Comparison of ENCODE assay signal across 7 cellular contexts in the genomic region with DNA sequence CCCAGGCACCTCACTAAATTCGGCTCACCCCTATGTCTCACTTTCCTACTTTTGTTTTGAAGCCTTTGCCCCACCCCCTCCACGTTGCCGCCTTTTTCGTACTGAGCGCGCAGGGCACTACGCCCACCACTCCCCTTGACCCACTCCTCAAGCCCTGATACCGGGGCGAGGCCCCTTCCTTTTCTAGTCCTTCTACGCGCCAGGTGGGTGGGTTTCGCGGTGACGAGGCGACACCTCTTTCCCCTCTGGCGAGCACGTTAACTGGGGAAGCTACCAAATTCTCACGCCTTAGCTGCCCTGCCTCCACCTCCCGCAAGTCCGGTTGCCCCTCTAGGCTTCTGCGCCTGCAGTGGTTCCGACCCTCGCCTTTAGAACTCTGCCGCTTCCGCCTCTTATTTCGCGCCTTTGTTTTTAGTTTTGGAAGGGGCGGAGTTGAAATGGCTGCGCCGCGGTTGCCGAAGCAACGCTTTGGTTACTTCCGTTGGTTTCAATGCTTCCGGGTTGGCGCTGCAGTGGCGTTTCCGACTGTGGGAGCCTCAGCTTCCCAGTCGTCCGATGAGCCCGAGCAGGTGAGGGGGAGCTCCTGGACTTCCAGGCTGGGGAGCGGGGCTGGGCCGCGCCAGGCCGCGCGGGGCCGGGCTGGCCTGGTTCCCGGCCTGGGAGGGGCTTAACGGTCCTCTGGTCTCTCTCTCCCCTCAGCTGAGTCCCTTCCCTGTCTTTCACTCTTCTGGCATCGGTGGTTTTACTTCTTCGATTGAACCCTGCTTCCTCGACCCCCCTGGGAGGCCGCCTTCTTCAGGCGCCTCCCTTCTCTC. TPM values are rescaled to one million over a fixed set of nuclear protein-coding genes. Genes with fewer than 3 reads are reported as not detected.
DNase-seq lines count a peak whose midpoint lies in the region; ATAC-seq and TF ChIP-seq lines count a peak whose summit lies in the region.

A gene with protein sequence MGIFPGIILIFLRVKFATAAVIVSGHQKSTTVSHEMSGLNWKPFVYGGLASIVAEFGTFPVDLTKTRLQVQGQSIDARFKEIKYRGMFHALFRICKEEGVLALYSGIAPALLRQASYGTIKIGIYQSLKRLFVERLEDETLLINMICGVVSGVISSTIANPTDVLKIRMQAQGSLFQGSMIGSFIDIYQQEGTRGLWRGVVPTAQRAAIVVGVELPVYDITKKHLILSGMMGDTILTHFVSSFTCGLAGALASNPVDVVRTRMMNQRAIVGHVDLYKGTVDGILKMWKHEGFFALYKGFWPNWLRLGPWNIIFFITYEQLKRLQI (plus strand): TSS at position 512 of the 815 bp plus-strand sequence. CDS start 360 bp downstream, outside the sequence.

- H3K4me3 ChIP-seq in sigmoid colon, result peak within 1 kb of the TSS; percentile 34 to 74 (median 62)

- intact Hi-C loops in sigmoid colon (cut with DNase I), result loop anchor here (5.0 kb wide), 1 partner anchor 72 kb away; a partner anchor contains a TSS

- no peaks in the 10 kb centered on the region for H3K27me3 ChIP-seq in sigmoid colon

- no peak for TF ChIP-seq CTCF in sigmoid colon (IDR thresholded peaks at IDR 0.05)

- 0 to 1% methylated on average over 55 of the region's 55 CpGs for WGBS in sigmoid colon, 2 donors

- peak within 1 kb of the TSS; percentile 14 to 70 (median 62) for H3K27ac ChIP-seq in sigmoid colon

- peak; percentile 98 for ATAC-seq in GM18517 (IDR thresholded peaks at IDR 0.05; ENCODE audit: unreplicated experiment)
- ATAC-seq in HG02973 (IDR thresholded peaks at IDR 0.05; ENCODE audit: unreplicated experiment), result peak; percentile 91

- TF ChIP-seq POLR2A in sigmoid colon (IDR thresholded peaks at IDR 0.05), result no peak

- TF ChIP-seq EP300 in sigmoid colon (IDR thresholded peaks at IDR 0.05), result no peak

- DNase-seq in NCI-H1930 (lab: John Stamatoyannopoulos, UW), result peak; percentile 69 to 70
- peak; percentile 58 for DNase-seq in T-helper 9 cell
- peak; percentile 78 for DNase-seq in astrocyte of the hippocampus (ENCODE audit: low read depth, low spot score)
- DNase-seq in hypothalamus (lab: John Stamatoyannopoulos, UW), result peak; percentile 0 to 64 (median 25)
- peak; percentile 85 for DNase-seq in sigmoid colon

- H3K36me3 ChIP-seq in sigmoid colon, result no peaks in the 10 kb centered on the region

- H3K4me1 ChIP-seq in sigmoid colon, result no peaks in the 10 kb centered on the region

- H3K9me3 ChIP-seq in sigmoid colon, result no peaks in the 10 kb centered on the region

RNA-seq across cellular contexts. Expression of the gene that starts here (rescaled TPM):
- total RNA-seq in sigmoid colon, result 10 to 100 TPM in 3 of 4 donors, 1 to 10 TPM in 1; 8.6 to 16.8 (median 11.6) TPM
- polyA plus RNA-seq in sigmoid colon, result 10 to 100 TPM in 1 of 3 donors, 1 to 10 TPM in 2; 4.4 to 10.0 (median 4.8) TPM

Comparison
In these comparisons a context has a peak if more than half of its experiments do, and no peak if none do; other contexts are left out.
1. Peak in every context shown above with its lines: DNase-seq, ATAC-seq, H3K4me3 ChIP-seq and H3K27ac ChIP-seq.
2. DNase-seq: peak in every context shown above with its lines; median percentile 85 in sigmoid colon; 78 in astrocyte of the hippocampus; 70 in NCI-H1930; 58 in T-helper 9 cell; 25 in hypothalamus.